In the genomic region with DNA sequence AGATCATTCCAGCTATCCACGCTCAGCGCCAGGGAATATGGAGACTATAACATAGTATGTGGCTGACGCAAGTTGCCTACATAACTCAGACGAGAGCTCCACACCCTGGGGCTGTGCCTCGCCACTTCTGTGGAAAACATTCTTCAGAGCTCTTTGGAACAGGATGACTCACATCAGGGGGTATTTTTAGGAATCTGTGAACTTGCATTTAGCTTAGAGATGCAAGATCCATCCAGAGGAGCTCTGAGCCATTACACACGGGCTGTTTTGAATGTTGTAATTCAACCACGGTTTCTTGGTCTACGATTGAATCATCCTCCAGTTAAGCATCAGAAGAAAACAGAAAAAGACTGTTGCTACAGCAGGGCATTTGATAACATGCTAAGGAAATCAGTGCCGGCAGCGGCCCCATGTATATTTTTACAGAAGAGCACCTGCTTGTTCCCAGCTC, we compare ENCODE assay signal across 9 cellular contexts.
A peak's percentile ranks its signal among the peaks of the same experiment; 100 is the strongest.
DNase-seq lines count a peak whose midpoint lies in the region; ATAC-seq and TF ChIP-seq lines count a peak whose summit lies in the region.
"Had no signal": no experiment of that assay in that cellular context is flagged by ENCODE, and none has a peak within 500 bp of the region (broad histone marks: within the 10 kb centered on the region; RNA-seq: fewer than 3 reads in every experiment).

No MANE protein-coding gene starts in this region.

- peaks cover 5 to 18% (median 7%) of the 10 kb centered on the region in 3 donors for H3K4me1 ChIP-seq in esophagus squamous epithelium

- peak overlapping the region; percentile 99 for H3K27ac ChIP-seq in SK-N-MC
- peak overlapping the region; percentile 22 to 69 (median 62) for H3K27ac ChIP-seq in esophagus squamous epithelium
- H3K27ac ChIP-seq: HL-60 had no signal

- intact Hi-C loops in esophagus squamous epithelium (cut with DNase I) = no loop called here

- H3K27me3 ChIP-seq in esophagus squamous epithelium = no peaks in the 10 kb centered on the region

- peak overlapping the region; percentile 71 for H3K9ac ChIP-seq in SK-N-MC (ENCODE audit: insufficient read length)

- WGBS in esophagus squamous epithelium, 2 donors = 16 to 26% methylated on average over 9 to 10 of the region's 10 CpGs

- ATAC-seq in HG03571 (IDR thresholded peaks at IDR 0.05; ENCODE audit: unreplicated experiment) (no peak), GM18861 (IDR thresholded peaks at IDR 0.05; ENCODE audit: unreplicated experiment) (no peak), HG03460 (IDR thresholded peaks at IDR 0.05; ENCODE audit: unreplicated experiment) (no peak)

- no peaks in the 10 kb centered on the region for H3K36me3 ChIP-seq in SK-N-MC (ENCODE audit: insufficient read depth, low read length)
- H3K36me3 ChIP-seq in esophagus squamous epithelium = no peaks in the 10 kb centered on the region

- peak in 1 of 6 experiments; percentile 13 for TF ChIP-seq CTCF in esophagus squamous epithelium (IDR thresholded peaks at IDR 0.05)

- DNase-seq in ELR (ENCODE audit: low read depth) = peak; percentile 100
- DNase-seq in SK-N-MC (ENCODE audit: low read depth, low spot score) = peak; percentile 97
- no peak for DNase-seq in esophagus squamous epithelium (lab: John Stamatoyannopoulos, UW)
- DNase-seq in pons (ENCODE audit: low spot score) = peak; percentile 57
- no peak for DNase-seq in KG1 (lab: John Stamatoyannopoulos, UW)

- no peak for TF ChIP-seq POLR2A in esophagus squamous epithelium (IDR thresholded peaks at IDR 0.05)

- H3K4me3 ChIP-seq in SK-N-MC = peak overlapping the region; percentile 75
- H3K4me3 ChIP-seq in esophagus squamous epithelium = no peak overlapping the region

- H3K9me3 ChIP-seq in SK-N-MC (ENCODE audit: low read depth, low read length) = no peaks in the 10 kb centered on the region
- H3K9me3 ChIP-seq in esophagus squamous epithelium = no peaks in the 10 kb centered on the region

Comparison
In these comparisons a context has a peak if more than half of its experiments do, and no peak if none do; other contexts are left out.
1. DNase-seq: peak in ELR (single experiment), SK-N-MC (single experiment) and pons (single experiment); none in esophagus squamous epithelium (single experiment) and KG1 (single experiment).